Comparison of ENCODE assay signal across 2 cellular contexts in genomic region chr5:124342586-124342985, GRCh38.
TF ChIP-seq lines count a peak whose summit lies in the region.

No MANE protein-coding gene starts in this region.

TF ChIP-seq in IMR-90, 13 proteins besides CTCF, POLR2A, EP300 and RAD21:
- TF ChIP-seq FOS (IDR thresholded peaks at IDR 0.05; ENCODE audit: low read depth, low read length) = no peak

TF ChIP-seq in GM23338, 12 proteins besides CTCF, POLR2A, EP300 and RAD21 (continued from another document):
- TF ChIP-seq, protein P1, sequence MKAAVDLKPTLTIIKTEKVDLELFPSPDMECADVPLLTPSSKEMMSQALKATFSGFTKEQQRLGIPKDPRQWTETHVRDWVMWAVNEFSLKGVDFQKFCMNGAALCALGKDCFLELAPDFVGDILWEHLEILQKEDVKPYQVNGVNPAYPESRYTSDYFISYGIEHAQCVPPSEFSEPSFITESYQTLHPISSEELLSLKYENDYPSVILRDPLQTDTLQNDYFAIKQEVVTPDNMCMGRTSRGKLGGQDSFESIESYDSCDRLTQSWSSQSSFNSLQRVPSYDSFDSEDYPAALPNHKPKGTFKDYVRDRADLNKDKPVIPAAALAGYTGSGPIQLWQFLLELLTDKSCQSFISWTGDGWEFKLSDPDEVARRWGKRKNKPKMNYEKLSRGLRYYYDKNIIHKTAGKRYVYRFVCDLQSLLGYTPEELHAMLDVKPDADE (IDR thresholded peaks at IDR 0.05) = no peak
- TF ChIP-seq EZH2 (IDR thresholded peaks at IDR 0.05; ENCODE audit: low read depth, unreplicated experiment) (no peak), EZH2phosphoT487 (IDR thresholded peaks at IDR 0.05; ENCODE audit: unreplicated experiment) (no peak), CREB1 (CRISPR knock-in tag; IDR thresholded peaks at IDR 0.05; ENCODE audit: low read depth) (no peak), NANOG (IDR thresholded peaks at IDR 0.05; ENCODE audit: borderline replicate concordance) (no peak), ZNF331 (CRISPR knock-in tag; IDR thresholded peaks at IDR 0.05; ENCODE audit: low read depth) (no peak), STAT1 (IDR thresholded peaks at IDR 0.05; ENCODE audit: unreplicated experiment) (no peak), JUNB (IDR thresholded peaks at IDR 0.05; ENCODE audit: unreplicated experiment) (no peak), REST (IDR thresholded peaks at IDR 0.05; ENCODE audit: unreplicated experiment) (no peak), ZNF114 (CRISPR knock-in tag; IDR thresholded peaks at IDR 0.05) (no peak)
- TF ChIP-seq, protein P2, sequence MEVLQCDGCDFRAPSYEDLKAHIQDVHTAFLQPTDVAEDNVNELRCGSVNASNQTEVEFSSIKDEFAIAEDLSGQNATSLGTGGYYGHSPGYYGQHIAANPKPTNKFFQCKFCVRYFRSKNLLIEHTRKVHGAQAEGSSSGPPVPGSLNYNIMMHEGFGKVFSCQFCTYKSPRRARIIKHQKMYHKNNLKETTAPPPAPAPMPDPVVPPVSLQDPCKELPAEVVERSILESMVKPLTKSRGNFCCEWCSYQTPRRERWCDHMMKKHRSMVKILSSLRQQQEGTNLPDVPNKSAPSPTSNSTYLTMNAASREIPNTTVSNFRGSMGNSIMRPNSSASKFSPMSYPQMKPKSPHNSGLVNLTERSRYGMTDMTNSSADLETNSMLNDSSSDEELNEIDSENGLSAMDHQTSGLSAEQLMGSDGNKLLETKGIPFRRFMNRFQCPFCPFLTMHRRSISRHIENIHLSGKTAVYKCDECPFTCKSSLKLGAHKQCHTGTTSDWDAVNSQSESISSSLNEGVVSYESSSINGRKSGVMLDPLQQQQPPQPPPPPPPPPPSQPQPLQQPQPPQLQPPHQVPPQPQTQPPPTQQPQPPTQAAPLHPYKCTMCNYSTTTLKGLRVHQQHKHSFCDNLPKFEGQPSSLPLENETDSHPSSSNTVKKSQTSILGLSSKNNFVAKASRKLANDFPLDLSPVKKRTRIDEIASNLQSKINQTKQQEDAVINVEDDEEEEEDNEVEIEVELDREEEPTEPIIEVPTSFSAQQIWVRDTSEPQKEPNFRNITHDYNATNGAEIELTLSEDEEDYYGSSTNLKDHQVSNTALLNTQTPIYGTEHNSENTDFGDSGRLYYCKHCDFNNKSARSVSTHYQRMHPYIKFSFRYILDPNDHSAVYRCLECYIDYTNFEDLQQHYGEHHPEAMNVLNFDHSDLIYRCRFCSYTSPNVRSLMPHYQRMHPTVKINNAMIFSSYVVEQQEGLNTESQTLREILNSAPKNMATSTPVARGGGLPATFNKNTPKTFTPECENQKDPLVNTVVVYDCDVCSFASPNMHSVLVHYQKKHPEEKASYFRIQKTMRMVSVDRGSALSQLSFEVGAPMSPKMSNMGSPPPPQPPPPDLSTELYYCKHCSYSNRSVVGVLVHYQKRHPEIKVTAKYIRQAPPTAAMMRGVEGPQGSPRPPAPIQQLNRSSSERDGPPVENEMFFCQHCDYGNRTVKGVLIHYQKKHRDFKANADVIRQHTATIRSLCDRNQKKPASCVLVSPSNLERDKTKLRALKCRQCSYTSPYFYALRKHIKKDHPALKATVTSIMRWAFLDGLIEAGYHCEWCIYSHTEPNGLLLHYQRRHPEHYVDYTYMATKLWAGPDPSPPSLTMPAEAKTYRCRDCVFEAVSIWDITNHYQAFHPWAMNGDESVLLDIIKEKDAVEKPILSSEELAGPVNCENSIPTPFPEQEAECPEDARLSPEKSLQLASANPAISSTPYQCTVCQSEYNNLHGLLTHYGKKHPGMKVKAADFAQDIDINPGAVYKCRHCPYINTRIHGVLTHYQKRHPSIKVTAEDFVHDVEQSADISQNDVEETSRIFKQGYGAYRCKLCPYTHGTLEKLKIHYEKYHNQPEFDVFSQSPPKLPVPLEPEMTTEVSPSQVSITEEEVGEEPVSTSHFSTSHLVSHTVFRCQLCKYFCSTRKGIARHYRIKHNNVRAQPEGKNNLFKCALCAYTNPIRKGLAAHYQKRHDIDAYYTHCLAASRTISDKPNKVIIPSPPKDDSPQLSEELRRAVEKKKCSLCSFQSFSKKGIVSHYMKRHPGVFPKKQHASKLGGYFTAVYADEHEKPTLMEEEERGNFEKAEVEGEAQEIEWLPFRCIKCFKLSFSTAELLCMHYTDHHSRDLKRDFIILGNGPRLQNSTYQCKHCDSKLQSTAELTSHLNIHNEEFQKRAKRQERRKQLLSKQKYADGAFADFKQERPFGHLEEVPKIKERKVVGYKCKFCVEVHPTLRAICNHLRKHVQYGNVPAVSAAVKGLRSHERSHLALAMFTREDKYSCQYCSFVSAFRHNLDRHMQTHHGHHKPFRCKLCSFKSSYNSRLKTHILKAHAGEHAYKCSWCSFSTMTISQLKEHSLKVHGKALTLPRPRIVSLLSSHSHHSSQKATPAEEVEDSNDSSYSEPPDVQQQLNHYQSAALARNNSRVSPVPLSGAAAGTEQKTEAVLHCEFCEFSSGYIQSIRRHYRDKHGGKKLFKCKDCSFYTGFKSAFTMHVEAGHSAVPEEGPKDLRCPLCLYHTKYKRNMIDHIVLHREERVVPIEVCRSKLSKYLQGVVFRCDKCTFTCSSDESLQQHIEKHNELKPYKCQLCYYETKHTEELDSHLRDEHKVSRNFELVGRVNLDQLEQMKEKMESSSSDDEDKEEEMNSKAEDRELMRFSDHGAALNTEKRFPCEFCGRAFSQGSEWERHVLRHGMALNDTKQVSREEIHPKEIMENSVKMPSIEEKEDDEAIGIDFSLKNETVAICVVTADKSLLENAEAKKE (CRISPR knock-in tag; IDR thresholded peaks at IDR 0.05) = no peak
TF ChIP-seq in GM23338: peak in this region for 0.
